Comparison of ENCODE assay signal across 14 cellular contexts in genomic region chr5:170219615-170220014, GRCh38. TPM values are rescaled to one million over a fixed set of nuclear protein-coding genes. Genes with fewer than 3 reads are reported as not detected.
DNase-seq lines count a peak whose midpoint lies in the region; FAIRE-seq and TF ChIP-seq lines count a peak whose summit lies in the region.
"Had no signal": no experiment of that assay in that cellular context is flagged by ENCODE, and none has a peak within 500 bp of the region (broad histone marks: within the 10 kb centered on the region; RNA-seq: fewer than 3 reads in every experiment).

No MANE protein-coding gene starts in this region.

- peak; percentile 30 for DNase-seq in BJ (ENCODE audit: low read depth)
- peak; percentile 78 for DNase-seq in LHCN-M2 (ENCODE audit: low read depth)
- DNase-seq in astrocyte (ENCODE audit: low read depth), result peak; percentile 77
- DNase-seq in iris pigment epithelial cell (ENCODE audit: low read depth), result peak; percentile 54
- no peak for DNase-seq in HAP-1 (ENCODE audit: low spot score in 2 of 2)
- DNase-seq in activated T-cell treated with anti-CD3 and anti-CD28 coated beads, Interleukin-2, amount 50 U/mL, for 48 hours, result no peak
- DNase-seq in effector memory CD4-positive, alpha-beta T cell, result no peak
- no peak for DNase-seq in GM13976 (ENCODE audit: low spot score)
- DNase-seq: activated CD8-positive, alpha-beta T cell treated with anti-CD3 and anti-CD28 coated beads for 36 hours; effector CD8-positive, alpha-beta T cell had no signal

- no peak for TF ChIP-seq CTCF in BJ (IDR thresholded peaks at IDR 0.05; ENCODE audit: insufficient read depth, low read depth, low read length)
- no peak for TF ChIP-seq CTCF in astrocyte (IDR thresholded peaks at IDR 0.05; ENCODE audit: insufficient read depth, low read depth, low read length)
- no peak for TF ChIP-seq CTCF in GM13976 (IDR thresholded peaks at IDR 0.05; ENCODE audit: borderline replicate concordance, control extremely low read depth, extremely low read depth, insufficient read depth, missing control alignments)

- no peaks in the 10 kb centered on the region for H3K79me2 ChIP-seq in astrocyte (ENCODE audit: insufficient read depth, low read length)

- no peaks in the 10 kb centered on the region for H4K20me1 ChIP-seq in astrocyte (ENCODE audit: insufficient read depth, low read length)

- POLR2A ChIA-PET in BJ (lab: Charles Lee), result no interaction called here

- peaks cover 7% of the 10 kb centered on the region for H3K4me1 Mint-ChIP-seq in astrocyte (ENCODE audit: low read depth, unreplicated experiment)

- H3K27me3 Mint-ChIP-seq in astrocyte (ENCODE audit: low read depth, unreplicated experiment), result peaks cover 4% of the 10 kb centered on the region
- H3K27me3 Mint-ChIP-seq: activated CD8-positive, alpha-beta T cell treated with anti-CD3 and anti-CD28 coated beads for 36 hours; activated naive CD8-positive, alpha-beta T cell; stimulated activated memory B cell treated with anti-CD40 and anti-IgM and Interleukin-4, amounts not matched to agents 10 μg/mL and 1 μg/mL and 100 μg/mL, for 72 hours had no signal

- in situ Hi-C loops in HAP-1 (cut with MboI; ENCODE audit: low sequenced_read_pairs) (loop anchor here (10.0 kb wide), 2 partner anchors 115 to 405 kb away; partner anchors contain the start of gene FOXI1), GM13976 (cut with MboI; ENCODE audit: low sequenced_read_pairs, unreplicated experiment) (loop anchor here (10.0 kb wide), 1 partner anchor 195 kb away; no protein-coding TSS in a partner anchor)

- no peaks in the 10 kb centered on the region; the same call in 1 of the 2 replicates for H3K27me3 ChIP-seq in BJ (ENCODE audit: control insufficient read depth, insufficient read depth, low read length)
- no peaks in the 10 kb centered on the region for H3K27me3 ChIP-seq in astrocyte (ENCODE audit: insufficient read depth, low read length)
- peaks cover 19% of the 10 kb centered on the region for H3K27me3 ChIP-seq in HAP-1 (ENCODE audit: low read depth)
- no peaks in the 10 kb centered on the region for H3K27me3 ChIP-seq in effector memory CD4-positive, alpha-beta T cell (replicated peaks; ENCODE audit: control insufficient read depth, insufficient read depth, low read length, poor library complexity, severe bottlenecking)

- FAIRE-seq in astrocyte (lab: Jason Lieb, UNC), result peak; percentile 55
- FAIRE-seq: GM12891 had no signal

- no peaks in the 10 kb centered on the region for H3K9me3 Mint-ChIP-seq in astrocyte (ENCODE audit: unreplicated experiment)
- H3K9me3 Mint-ChIP-seq: activated CD8-positive, alpha-beta T cell treated with anti-CD3 and anti-CD28 coated beads for 36 hours; neural progenitor cell; stimulated activated memory B cell treated with anti-CD40 and anti-IgM and Interleukin-4, amounts not matched to agents 10 μg/mL and 1 μg/mL and 100 μg/mL, for 72 hours had no signal

- no peaks in the 10 kb centered on the region for H3K36me3 Mint-ChIP-seq in astrocyte (ENCODE audit: low read depth, unreplicated experiment)
- H3K36me3 Mint-ChIP-seq: activated naive CD8-positive, alpha-beta T cell; neural progenitor cell; stimulated activated memory B cell treated with anti-CD40 and anti-IgM and Interleukin-4, amounts not matched to agents 10 μg/mL and 1 μg/mL and 100 μg/mL, for 72 hours had no signal

- peak overlapping the region; percentile 38 for H3K4me2 ChIP-seq in astrocyte (ENCODE audit: low read length)
- H3K4me2 ChIP-seq: neural progenitor cell had no signal

- H3K4me3 Mint-ChIP-seq in astrocyte (ENCODE audit: unreplicated experiment), result no peak overlapping the region
- H3K4me3 Mint-ChIP-seq: activated CD8-positive, alpha-beta T cell treated with anti-CD3 and anti-CD28 coated beads for 36 hours; activated naive CD8-positive, alpha-beta T cell; neural progenitor cell; stimulated activated memory B cell treated with anti-CD40 and anti-IgM and Interleukin-4, amounts not matched to agents 10 μg/mL and 1 μg/mL and 100 μg/mL, for 72 hours had no signal

- H3K4me1 ChIP-seq in astrocyte (ENCODE audit: insufficient read depth, low read length) (peaks cover 15% of the 10 kb centered on the region), HAP-1 (peaks cover 10% of the 10 kb centered on the region)
- no peaks in the 10 kb centered on the region for H3K4me1 ChIP-seq in effector memory CD4-positive, alpha-beta T cell (ENCODE audit: control insufficient read depth, insufficient read depth, low read length, poor library complexity, severe bottlenecking)

- H3K27ac Mint-ChIP-seq in astrocyte (ENCODE audit: unreplicated experiment), result no peak overlapping the region
- H3K27ac Mint-ChIP-seq: activated CD8-positive, alpha-beta T cell treated with anti-CD3 and anti-CD28 coated beads for 36 hours; activated naive CD8-positive, alpha-beta T cell; stimulated activated memory B cell treated with anti-CD40 and anti-IgM and Interleukin-4, amounts not matched to agents 10 μg/mL and 1 μg/mL and 100 μg/mL, for 72 hours had no signal

- no peak overlapping the region for H3K9ac ChIP-seq in astrocyte (ENCODE audit: low read length)
- H3K9ac ChIP-seq: neural progenitor cell had no signal

- no peaks in the 10 kb centered on the region for H3K36me3 ChIP-seq in BJ (ENCODE audit: control insufficient read depth, insufficient read depth, low read length)
- H3K36me3 ChIP-seq in astrocyte (ENCODE audit: insufficient read depth, low read length), result no peaks in the 10 kb centered on the region
- H3K36me3 ChIP-seq in HAP-1 (replicated peaks), result no peaks in the 10 kb centered on the region
- H3K36me3 ChIP-seq in effector memory CD4-positive, alpha-beta T cell (ENCODE audit: control insufficient read depth, insufficient read depth, low read length), result no peaks in the 10 kb centered on the region
- H3K36me3 ChIP-seq: neural progenitor cell had no signal

- CTCF ChIA-PET in BJ (lab: Yijun Ruan, JAX), result interaction anchor here (1.6 kb wide), 1 partner anchor 17 kb away, joined by 5 read pairs; no protein-coding TSS in a partner anchor

- no peak overlapping the region for H2AFZ ChIP-seq in astrocyte (ENCODE audit: low read depth, low read length)
- H2AFZ ChIP-seq: neural progenitor cell had no signal

- H3K27ac ChIP-seq in astrocyte (ENCODE audit: low read depth, low read length), result no peak overlapping the region
- no peak overlapping the region for H3K27ac ChIP-seq in effector memory CD4-positive, alpha-beta T cell (ENCODE audit: insufficient read depth, low read length, poor library complexity, severe bottlenecking)
- H3K27ac ChIP-seq: neural progenitor cell had no signal

- H3K9me3 ChIP-seq in astrocyte (ENCODE audit: insufficient read depth, low read depth, low read length) (no peaks in the 10 kb centered on the region), HAP-1 (no peaks in the 10 kb centered on the region)
- H3K9me3 ChIP-seq in effector memory CD4-positive, alpha-beta T cell (ENCODE audit: control insufficient read depth, low read length), result no peaks in the 10 kb centered on the region

- H3K4me3 ChIP-seq in BJ (ENCODE audit: low read depth, low read length), result no peak overlapping the region
- H3K4me3 ChIP-seq in astrocyte (ENCODE audit: insufficient read depth, low read depth, low read length), result no peak overlapping the region
- H3K4me3 ChIP-seq in HAP-1, result no peak overlapping the region
- H3K4me3 ChIP-seq in effector memory CD4-positive, alpha-beta T cell (ENCODE audit: insufficient read depth, low read depth, low read length, poor library complexity, severe bottlenecking), result no peak overlapping the region
- H3K4me3 ChIP-seq: neural progenitor cell had no signal

RNA-seq across cellular contexts. Expression of gene C5orf58, which starts 13.2 kb away (rescaled TPM):
- polyA plus RNA-seq in BJ (2011; rRNA removed), result not detected in 2 replicates
- not detected in 2 replicates for polyA minus RNA-seq in BJ (2011; rRNA and poly(A)+ RNA removed)
- not detected in 2 replicates for total RNA-seq in LHCN-M2 (2014; rRNA removed)
- polyA plus RNA-seq in LHCN-M2 (2012), result not detected
- not detected in 2 replicates for total RNA-seq in astrocyte
- total RNA-seq: activated CD8-positive, alpha-beta T cell treated with anti-CD3 and anti-CD28 coated beads for 36 hours had no signal

Comparison
In these comparisons a context has a peak if more than half of its experiments do, and no peak if none do; other contexts are left out.
1. DNase-seq: peak in BJ (single experiment), LHCN-M2 (single experiment), astrocyte (single experiment) and iris pigment epithelial cell (single experiment); none in HAP-1 (0 of 2), activated T-cell treated with anti-CD3 and anti-CD28 coated beads, Interleukin-2, amount 50 U/mL, for 48 hours (0 of 2), effector memory CD4-positive, alpha-beta T cell (0 of 3) and GM13976 (single experiment).